ENCODE assay signal across 19 cellular contexts in the genomic region with DNA sequence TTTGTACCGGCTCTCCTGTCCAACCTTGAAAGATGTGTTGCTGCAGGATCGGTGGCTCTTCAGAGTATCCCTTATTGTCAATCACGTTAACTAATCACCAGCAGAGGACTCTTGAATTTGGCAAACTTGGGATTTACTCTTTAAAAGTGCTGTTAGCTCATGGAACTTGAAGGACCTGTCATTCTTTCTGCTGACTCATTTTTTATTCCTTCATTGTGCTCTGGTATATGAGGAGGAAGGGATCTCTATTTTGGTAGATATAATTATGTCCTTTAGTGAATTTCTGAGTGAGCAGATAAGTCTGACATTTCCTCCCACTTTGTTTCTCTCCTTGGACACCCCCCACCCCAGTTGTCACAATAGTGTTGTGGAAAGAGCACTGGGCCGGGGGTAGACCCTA.
DNase-seq lines count a peak whose midpoint lies in the region; ATAC-seq and TF ChIP-seq lines count a peak whose summit lies in the region.
"Had no signal": no experiment of that assay in that cellular context is flagged by ENCODE, and none has a peak within 500 bp of the region (broad histone marks: within the 10 kb centered on the region; RNA-seq: fewer than 3 reads in every experiment).

No MANE protein-coding gene starts in this region.

- H3K4me3 ChIP-seq in epithelial cell of esophagus (ENCODE audit: low read length) = no peak overlapping the region
- H3K4me3 ChIP-seq: coronary artery, GM23248, left ventricle myocardium inferior, right atrium auricular region, spleen had no signal

- ATAC-seq in GM19351 (IDR thresholded peaks at IDR 0.05; ENCODE audit: unreplicated experiment) (peak; percentile 7), HG03342 (IDR thresholded peaks at IDR 0.05; ENCODE audit: unreplicated experiment) (no peak)

- DNase-seq in NCI-H226 = peak; percentile 24
- DNase-seq in epithelial cell of esophagus (ENCODE audit: low read depth) = peak; percentile 34
- peak; percentile 6 for DNase-seq in renal cortical epithelial cell (ENCODE audit: low read depth)
- DNase-seq in retina = no peak
- DNase-seq in ureter (ENCODE audit: low spot score) = no peak
- DNase-seq in cerebellar nuclear complex (lab: John Stamatoyannopoulos, UW) = no peak
- DNase-seq: activated CD4-positive, alpha-beta memory T cell treated with anti-CD3 and anti-CD28 coated beads, Interleukin-2, amount 10 ng/mL, durations not matched to agents 7 days and 5 days; activated CD4-positive, alpha-beta T cell treated with anti-CD3 and anti-CD28 coated beads for 1 hour; activated CD8-positive, alpha-beta memory T cell treated with anti-CD3 and anti-CD28 coated beads, Interleukin-2, amount 50 U/mL, for 48 hours; activated naive CD4-positive, alpha-beta T cell treated with anti-CD3 and anti-CD28 coated beads, Interleukin-2, amount 50 U/mL, for 16 hours; C1 segment of cervical spinal cord; hippocampal formation; left ventricle myocardium inferior; spleen had no signal

- no peak for TF ChIP-seq CTCF in epithelial cell of esophagus (IDR thresholded peaks at IDR 0.05; ENCODE audit: insufficient read depth, low read depth, low read length, missing control alignments)

Comparison
In these comparisons a context has a peak if more than half of its experiments do, and no peak if none do; other contexts are left out.
1. DNase-seq: peak in NCI-H226 (single experiment), epithelial cell of esophagus (single experiment) and renal cortical epithelial cell (single experiment); none in retina (single experiment), ureter (single experiment) and cerebellar nuclear complex (0 of 2).